8 cellular contexts compared by ENCODE assay signal in genomic region chr7:95718556-95719410, GRCh38. TPM values are rescaled to one million over a fixed set of nuclear protein-coding genes. Genes with fewer than 3 reads are reported as not detected.
DNase-seq lines count a peak whose midpoint lies in the region; ATAC-seq, FAIRE-seq and TF ChIP-seq lines count a peak whose summit lies in the region.

No MANE protein-coding gene starts in this region.

- peaks cover 28% of the 10 kb centered on the region for H3K27me3 ChIP-seq in PC-3 (ENCODE audit: low read length)

- no TSS peak for BruUV-seq in PC-3 (replicated peaks; lab: Mats Ljungman, UMichigan)

- H3F3A ChIP-seq in PC-3 (ENCODE audit: low read length, unreplicated experiment) = no peaks in the 10 kb centered on the region

- ATAC-seq in PC-3 (peak; percentile 59), GM21619 (IDR thresholded peaks at IDR 0.05; ENCODE audit: unreplicated experiment) (no peak), HG03521 (IDR thresholded peaks at IDR 0.05; ENCODE audit: unreplicated experiment) (no peak)

- H3K9me2 ChIP-seq in PC-3 (replicated peaks; ENCODE audit: low read length) = no peaks in the 10 kb centered on the region

- no peak overlapping the region for H3K9ac ChIP-seq in PC-3 (ENCODE audit: low read length)

- DNase-seq in AG08395 (ENCODE audit: low spot score) (peak; percentile 24), H4 (ENCODE audit: low spot score) (peak; percentile 35), PC-3 (peak; percentile 60), foreskin melanocyte (peak; percentile 25), GM12891 (ENCODE audit: insufficient read length, low spot score) (no peak), cortex of kidney (lab: John Stamatoyannopoulos, UW) (no peak)

- no peaks in the 10 kb centered on the region for H3K36me3 ChIP-seq in PC-3 (ENCODE audit: low read depth, low read length)

- no peak overlapping the region for H3K27ac ChIP-seq in PC-3 (ENCODE audit: low read length)

- H2AFZ ChIP-seq in PC-3 (ENCODE audit: low read length) = no peak overlapping the region

- no peaks in the 10 kb centered on the region for H3K4me1 ChIP-seq in PC-3 (ENCODE audit: insufficient read depth, low read length)

- no peaks in the 10 kb centered on the region for H3K79me2 ChIP-seq in PC-3 (ENCODE audit: low read length)

- intact Hi-C loops in PC-3 (cut with micrococcal nuclease) = loop anchor here (10.0 kb wide), 1 partner anchor 1456 kb away; no protein-coding TSS in a partner anchor

- no peak for TF ChIP-seq POLR2A in GM12891 (IDR thresholded peaks at IDR 0.05; ENCODE audit: low read depth, low read length)

- peak; percentile 70 for TF ChIP-seq CTCF in PC-3 (conservative IDR thresholded peaks at IDR 0.05; ENCODE audit: low read depth, low read length)

- no peak overlapping the region for H3K4me2 ChIP-seq in PC-3 (ENCODE audit: low read length)

- no peaks in the 10 kb centered on the region for H4K20me1 ChIP-seq in PC-3 (ENCODE audit: low read length)

- H3K9me3 ChIP-seq in PC-3 (ENCODE audit: low read length) = no peaks in the 10 kb centered on the region

- no peak for FAIRE-seq in GM12891 (lab: Jason Lieb, UNC)

- CTCF ChIA-PET in PC-3 (lab: Charles Lee) = interaction anchor here (0.5 to 1.0 kb wide), 2 partner anchors 147 to 1637 kb away, joined by 3 read pairs; no protein-coding TSS in a partner anchor

- H3K4me3 ChIP-seq in PC-3 (ENCODE audit: low read length) = no peak overlapping the region

- POLR2A ChIA-PET in PC-3 (lab: Charles Lee; ENCODE audit: unreplicated experiment) = no interaction called here

TF ChIP-seq in GM12891, 5 proteins besides CTCF, POLR2A, EP300 and RAD21:
- TF ChIP-seq PAX5 (IDR thresholded peaks at IDR 0.05; ENCODE audit: insufficient read depth, low read length, severe bottlenecking) (no peak), POLR2AphosphoS5 (IDR thresholded peaks at IDR 0.05; ENCODE audit: low read depth, low read length) (no peak), SPI1 (IDR thresholded peaks at IDR 0.05; ENCODE audit: low read depth, low read length) (no peak), POU2F2 (IDR thresholded peaks at IDR 0.05; ENCODE audit: low read depth, low read length) (no peak), TAF1 (IDR thresholded peaks at IDR 0.05; ENCODE audit: low read depth, low read length) (no peak)

RNA-seq across cellular contexts. Expression of gene DYNC1I1, which starts 53.6 kb away (rescaled TPM):
- total RNA-seq in H4 (2014; rRNA removed; shearing (Covaris generic)) = 6.2 and 6.5 TPM in 2 replicates
- total RNA-seq in PC-3 (2014; rRNA removed) = 2.4 and 6.5 TPM in 2 replicates
- not detected for polyA plus RNA-seq in GM12891 (2012; ENCODE audit: low read depth, missing spikeins)

Comparison
In these comparisons a context has a peak if more than half of its experiments do, and no peak if none do; other contexts are left out.
1. DNase-seq: peak in AG08395 (single experiment), H4 (single experiment), PC-3 (single experiment) and foreskin melanocyte (single experiment); none in GM12891 (single experiment) and cortex of kidney (single experiment).